Comparison of ENCODE assay signal across 14 cellular contexts in the genomic region with DNA sequence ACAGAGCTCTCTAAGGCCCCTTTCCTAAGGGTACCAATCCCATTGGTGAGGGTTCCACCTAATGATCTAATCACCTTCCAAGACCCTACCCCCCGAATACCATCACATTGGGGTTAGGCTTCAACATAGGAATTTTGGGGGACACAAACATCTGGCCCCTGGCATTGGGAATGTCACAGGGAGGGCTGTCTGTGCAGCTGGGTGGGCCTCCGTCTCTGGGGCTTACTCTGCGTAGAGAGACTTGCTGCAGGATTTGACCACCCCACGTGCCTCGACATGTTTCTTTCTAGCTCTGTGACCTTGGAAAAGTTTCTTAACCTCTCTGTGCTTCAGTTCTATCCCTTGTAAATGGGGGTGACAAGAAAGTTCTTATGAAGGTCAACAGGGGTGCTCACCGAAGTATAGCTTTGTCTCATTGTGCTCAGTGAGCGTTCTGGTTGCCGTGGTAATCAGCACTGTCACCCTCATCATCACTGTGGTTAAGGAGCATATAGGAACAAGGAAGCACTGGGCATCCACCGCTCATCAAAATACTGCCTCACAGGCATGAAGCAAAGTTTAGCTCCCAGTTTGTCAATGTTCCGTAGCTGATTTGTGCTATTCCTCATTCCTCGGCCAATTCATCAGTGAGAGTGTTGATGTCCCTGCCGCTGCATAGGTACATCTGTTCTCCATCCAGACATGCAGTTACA.
"Had no signal": no experiment of that assay in that cellular context is flagged by ENCODE, and none has a peak within 500 bp of the region (broad histone marks: within the 10 kb centered on the region; RNA-seq: fewer than 3 reads in every experiment).

No MANE protein-coding gene starts in this region.

- H3K4me1 ChIP-seq: foreskin keratinocyte, transverse colon had no signal

- H3K27me3 ChIP-seq: foreskin keratinocyte, hepatocyte, transverse colon had no signal

- H3K4me3 ChIP-seq: hepatocyte, transverse colon had no signal

- H3K36me3 ChIP-seq: transverse colon had no signal

- H3K27ac Mint-ChIP-seq: activated CD4-positive, alpha-beta T cell treated with anti-CD3 and anti-CD28 coated beads, Interleukin-2, amount 10 ng/mL, durations not matched to agents 7 days and 5 days; activated CD8-positive, alpha-beta T cell treated with anti-CD3 and anti-CD28 coated beads, Interleukin-2, amount 10 ng/mL, durations not matched to agents 7 days and 5 days; activated naive CD8-positive, alpha-beta T cell had no signal

- H3K36me3 Mint-ChIP-seq: activated naive CD8-positive, alpha-beta T cell had no signal

- H3K9me3 ChIP-seq: transverse colon had no signal

- H3K4me3 Mint-ChIP-seq: activated CD4-positive, alpha-beta T cell treated with anti-CD3 and anti-CD28 coated beads, Interleukin-2, amount 10 ng/mL, durations not matched to agents 7 days and 5 days; activated CD8-positive, alpha-beta T cell treated with anti-CD3 and anti-CD28 coated beads, Interleukin-2, amount 10 ng/mL, durations not matched to agents 7 days and 5 days; activated naive CD8-positive, alpha-beta T cell had no signal

- ATAC-seq: activated CD4-positive, CD25-positive, alpha-beta regulatory T cell treated with anti-CD3 and anti-CD28 coated beads, Interleukin-2, amount 50 U/mL, for 24 hours; activated CD8-positive, alpha-beta T cell treated with anti-CD3 and anti-CD28 coated beads, Interleukin-2, amount 10 ng/mL, durations not matched to agents 7 days and 5 days; foreskin keratinocyte; stimulated activated naive CD8-positive, alpha-beta T cell treated with anti-CD3 and anti-CD28 coated beads, Interleukin-15, Interleukin-2, amounts not matched to agents 100 U/mL and 50 U/mL, for 24 hours had no signal

- H3K9me3 Mint-ChIP-seq: activated CD4-positive, alpha-beta T cell treated with anti-CD3 and anti-CD28 coated beads, Interleukin-2, amount 10 ng/mL, durations not matched to agents 7 days and 5 days had no signal

- H3K27ac ChIP-seq: epithelial cell of prostate, foreskin keratinocyte, hepatocyte, transverse colon had no signal

- DNase-seq: activated CD4-positive, alpha-beta T cell treated with anti-CD3 and anti-CD28 coated beads, Interleukin-2, amount 10 ng/mL, durations not matched to agents 7 days and 5 days; activated CD8-positive, alpha-beta T cell treated with anti-CD3 and anti-CD28 coated beads, Interleukin-2, amount 10 ng/mL, durations not matched to agents 7 days and 5 days; mammary epithelial cell; midbrain; occipital lobe; retina; stimulated activated naive CD8-positive, alpha-beta T cell treated with anti-CD3 and anti-CD28 coated beads, Interleukin-15, Interleukin-2, amounts not matched to agents 100 U/mL and 50 U/mL, for 24 hours; T1000; transverse colon had no signal

- H3K27me3 Mint-ChIP-seq: activated CD4-positive, alpha-beta T cell treated with anti-CD3 and anti-CD28 coated beads, Interleukin-2, amount 10 ng/mL, durations not matched to agents 7 days and 5 days had no signal

- H3K4me1 Mint-ChIP-seq: activated CD4-positive, alpha-beta T cell treated with anti-CD3 and anti-CD28 coated beads, Interleukin-2, amount 10 ng/mL, durations not matched to agents 7 days and 5 days had no signal
